18 cellular contexts compared by ENCODE assay signal in genomic region chr10:29958440-29958839, GRCh38.
DNase-seq lines count a peak whose midpoint lies in the region; ATAC-seq and TF ChIP-seq lines count a peak whose summit lies in the region.
"Had no signal": no experiment of that assay in that cellular context is flagged by ENCODE, and none has a peak within 500 bp of the region (broad histone marks: within the 10 kb centered on the region; RNA-seq: fewer than 3 reads in every experiment).

No MANE protein-coding gene starts in this region.

- H3K4me3 Mint-ChIP-seq in chondrocyte (ENCODE audit: unreplicated experiment) (no peak overlapping the region), mesothelial cell of epicardium (no peak overlapping the region)
- H3K4me3 Mint-ChIP-seq in CD4-positive, alpha-beta memory T cell, result no peak overlapping the region
- H3K4me3 Mint-ChIP-seq: H9 had no signal

- no peaks in the 10 kb centered on the region for H3K36me3 ChIP-seq in thoracic aorta
- H3K36me3 ChIP-seq in CD4-positive, alpha-beta memory T cell (ENCODE audit: insufficient read depth, low read length), result no peaks in the 10 kb centered on the region
- H3K36me3 ChIP-seq: SJSA1 had no signal

- peak overlapping the region; percentile 45 to 68 for H3K27ac ChIP-seq in thoracic aorta
- H3K27ac ChIP-seq in CD4-positive, alpha-beta memory T cell (ENCODE audit: low read depth, low read length), result no peak overlapping the region
- H3K27ac ChIP-seq: SJSA1 had no signal

- peaks cover 25 to 50% of the 10 kb centered on the region in 2 donors for H3K4me1 ChIP-seq in thoracic aorta (ENCODE audit: control insufficient read depth in 1 of 2, low read depth in 2 of 2)
- H3K4me1 ChIP-seq in CD4-positive, alpha-beta memory T cell (ENCODE audit: insufficient read depth, low read length), result no peaks in the 10 kb centered on the region

- H3K4me1 Mint-ChIP-seq in chondrocyte (ENCODE audit: low read depth), result peaks cover 53% of the 10 kb centered on the region
- H3K4me1 Mint-ChIP-seq in mesothelial cell of epicardium, result peaks cover 51% of the 10 kb centered on the region
- no peaks in the 10 kb centered on the region for H3K4me1 Mint-ChIP-seq in CD4-positive, alpha-beta memory T cell

- CTCF ChIA-PET in CD4-positive, alpha-beta memory T cell (lab: Charles Lee; ENCODE audit: partially characterized antibody), result no interaction called here

- no peaks in the 10 kb centered on the region for H3K9me3 ChIP-seq in thoracic aorta
- no peaks in the 10 kb centered on the region for H3K9me3 ChIP-seq in CD4-positive, alpha-beta memory T cell (ENCODE audit: control insufficient read depth in 1 of 2, low read length in 2 of 2)
- H3K9me3 ChIP-seq: SJSA1 had no signal

- no peak overlapping the region for H3K4me3 ChIP-seq in thoracic aorta
- H3K4me3 ChIP-seq in CD4-positive, alpha-beta memory T cell (ENCODE audit: low read length in 2 of 2), result no peak overlapping the region
- H3K4me3 ChIP-seq: SJSA1 had no signal

- ATAC-seq in thoracic aorta (ENCODE audit: insufficient number of reproducible peaks, low FRiP score, low read depth) (no peak), HG02759 (IDR thresholded peaks at IDR 0.05; ENCODE audit: unreplicated experiment) (no peak)

- intact Hi-C loops in CD4-positive, alpha-beta memory T cell (cut with micrococcal nuclease), result no loop called here

- no peaks in the 10 kb centered on the region for H3K27me3 ChIP-seq in thoracic aorta (replicated peaks; ENCODE audit: insufficient read depth)
- no peaks in the 10 kb centered on the region for H3K27me3 ChIP-seq in CD4-positive, alpha-beta memory T cell (ENCODE audit: insufficient read depth, low read length)
- H3K27me3 ChIP-seq: SJSA1 had no signal

- no peaks in the 10 kb centered on the region for H3K36me3 Mint-ChIP-seq in chondrocyte (ENCODE audit: low read depth)
- peaks cover 2% of the 10 kb centered on the region for H3K36me3 Mint-ChIP-seq in mesothelial cell of epicardium
- no peaks in the 10 kb centered on the region for H3K36me3 Mint-ChIP-seq in CD4-positive, alpha-beta memory T cell

- DNase-seq in NCI-H226, result peak; percentile 39
- DNase-seq in chondrocyte (ENCODE audit: low spot score), result no peak
- no peak for DNase-seq in mesothelial cell of epicardium (ENCODE audit: low spot score in 2 of 2, unreplicated experiment in 2 of 2)
- no peak for DNase-seq in thoracic aorta (ENCODE audit: low spot score)
- DNase-seq in hepatic stellate cell (ENCODE audit: low spot score), result no peak
- no peak for DNase-seq in CD4-positive, alpha-beta memory T cell
- no peak for DNase-seq in NK-92 treated with Interleukin-12 subunit alpha and Interleukin-12 subunit beta, amount 100 ng/mL, for 24 hours (lab: John Stamatoyannopoulos, UW)
- DNase-seq: C1 segment of cervical spinal cord, DMS153, EL, H9, IMR-90, Kasumi-1, NCI-H1417 treated with DMSO at 0.1 percent for 48 hours, NCI-H2029 treated with DMSO at 0.1 percent for 48 hours, NCI-H510A treated with DMSO at 0.1 percent for 48 hours had no signal

- TF ChIP-seq CTCF in chondrocyte (IDR thresholded peaks at IDR 0.05), result no peak
- no peak for TF ChIP-seq CTCF in mesothelial cell of epicardium (IDR thresholded peaks at IDR 0.05; ENCODE audit: unreplicated experiment)
- no peak for TF ChIP-seq CTCF in thoracic aorta (IDR thresholded peaks at IDR 0.05)

- no peaks in the 10 kb centered on the region for H3K27me3 Mint-ChIP-seq in chondrocyte (ENCODE audit: low read depth)
- H3K27me3 Mint-ChIP-seq in mesothelial cell of epicardium (ENCODE audit: low read depth), result no peaks in the 10 kb centered on the region
- H3K27me3 Mint-ChIP-seq in CD4-positive, alpha-beta memory T cell, result peaks cover 2 to 8% of the 10 kb centered on the region in 2 donors

- POLR2A ChIA-PET in CD4-positive, alpha-beta memory T cell (lab: Charles Lee; ENCODE audit: partially characterized antibody), result no interaction called here

- H3K9me3 Mint-ChIP-seq in chondrocyte (ENCODE audit: low read depth), result peaks cover 10% of the 10 kb centered on the region
- H3K9me3 Mint-ChIP-seq in mesothelial cell of epicardium, result no peaks in the 10 kb centered on the region
- H3K9me3 Mint-ChIP-seq in CD4-positive, alpha-beta memory T cell, result peaks cover 0 to 5% (median 4%) of the 10 kb centered on the region in 8 donors

- H3K27ac Mint-ChIP-seq in chondrocyte (ENCODE audit: unreplicated experiment) (peak overlapping the region; percentile 57), mesothelial cell of epicardium (peak overlapping the region; percentile 86)
- no peak overlapping the region for H3K27ac Mint-ChIP-seq in CD4-positive, alpha-beta memory T cell
- H3K27ac Mint-ChIP-seq: H9 had no signal

Comparison
In these comparisons a context has a peak if more than half of its experiments do, and no peak if none do; other contexts are left out.
1. H3K27ac Mint-ChIP-seq: peak in chondrocyte (single experiment) and mesothelial cell of epicardium (single experiment); none in CD4-positive, alpha-beta memory T cell (0 of 7).